Comparison of ENCODE assay signal across 19 cellular contexts in the genomic region with DNA sequence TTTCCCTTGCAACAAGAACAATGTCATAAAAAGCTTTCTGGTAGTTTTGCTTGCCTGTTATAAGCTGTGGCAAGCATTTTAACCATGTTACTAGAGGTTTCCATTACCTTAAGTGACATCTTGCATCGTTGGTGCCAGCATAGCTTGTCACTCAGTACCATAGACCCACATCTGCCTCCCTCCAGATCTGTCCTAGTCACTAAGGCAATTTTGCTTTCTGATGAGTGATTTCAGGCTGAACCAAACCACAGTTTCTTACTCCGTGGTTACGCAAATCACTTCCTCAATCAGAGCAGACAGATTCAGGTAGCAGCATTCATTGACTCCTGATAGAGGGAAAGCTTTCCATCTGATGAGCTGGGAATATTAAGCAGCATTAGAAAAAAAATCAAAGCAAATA.
A peak's percentile ranks its signal among the peaks of the same experiment; 100 is the strongest.
DNase-seq lines count a peak whose midpoint lies in the region; ATAC-seq and TF ChIP-seq lines count a peak whose summit lies in the region.
"Had no signal": no experiment of that assay in that cellular context is flagged by ENCODE, and none has a peak within 500 bp of the region (broad histone marks: within the 10 kb centered on the region; RNA-seq: fewer than 3 reads in every experiment).

No MANE protein-coding gene starts in this region.

- TF ChIP-seq CTCF in ovary (IDR thresholded peaks at IDR 0.05) (no peak), left ventricle myocardium inferior (IDR thresholded peaks at IDR 0.05; ENCODE audit: borderline replicate concordance) (no peak), H9 (conservative IDR thresholded peaks at IDR 0.05) (no peak)

- H2BK12ac ChIP-seq in H9 (ENCODE audit: insufficient read length, low read depth, low read length) = no peak overlapping the region

- no peak overlapping the region for H2BK15ac ChIP-seq in H9 (ENCODE audit: low read depth, low read length)

- 75 to 83% (median 76%) methylated on average over 3 of the region's 3 CpGs for WGBS in ovary, 3 donors
- WGBS in H9 (ENCODE audit: extremely low coverage, insufficient read length, low lambda C conversion rate) = no CpG with 5 or more reads among the region's 3 CpGs

- no peak overlapping the region for H2BK20ac ChIP-seq in H9 (ENCODE audit: low read depth, low read length, poor library complexity, severe bottlenecking)

- H2BK120ac ChIP-seq in H9 (ENCODE audit: low read depth, low read length, poor library complexity, severe bottlenecking) = no peak overlapping the region

- H4K5ac ChIP-seq in H9 (ENCODE audit: insufficient read length, low read depth, low read length) = no peak overlapping the region

- no peak overlapping the region for H3T11ph ChIP-seq in H9 (ENCODE audit: low read length)

- no peak overlapping the region for H2AFZ ChIP-seq in H9 (ENCODE audit: low read length)

- no peaks in the 10 kb centered on the region for H3K27me3 ChIP-seq in ovary
- no peaks in the 10 kb centered on the region for H3K27me3 ChIP-seq in left ventricle myocardium inferior (ENCODE audit: low read depth)
- no peaks in the 10 kb centered on the region for H3K27me3 ChIP-seq in H9 (ENCODE audit: insufficient read depth, low read length)
- H3K27me3 ChIP-seq: dorsolateral prefrontal cortex, esophagus squamous epithelium, left lung, neutrophil, right atrium auricular region had no signal

- H3K9ac ChIP-seq in H9 (ENCODE audit: extremely low read depth, insufficient read length, low read length) = no peak overlapping the region

- no peak overlapping the region for H3K56ac ChIP-seq in H9 (ENCODE audit: insufficient read length, low read depth, low read length)

- H3K9me3 Mint-ChIP-seq in H9 = peaks cover 8 to 10% of the 10 kb centered on the region in 2 experiments; a peak in 4 of 5 replicates

- H3K9me3 ChIP-seq in ovary (no peaks in the 10 kb centered on the region), left ventricle myocardium inferior (replicated peaks) (peaks cover 11% of the 10 kb centered on the region), H9 (ENCODE audit: control insufficient read depth, low read depth, low read length) (no peaks in the 10 kb centered on the region)
- H3K9me3 ChIP-seq: esophagus squamous epithelium, neutrophil, right atrium auricular region had no signal

- no peaks in the 10 kb centered on the region; a peak in 1 of 7 replicates for H3K36me3 Mint-ChIP-seq in H9 (ENCODE audit: insufficient read depth in 1 of 3, low read depth in 3 of 3)

- H3K79me1 ChIP-seq in H9 (ENCODE audit: insufficient read depth, low read depth, low read length, poor library complexity, severe bottlenecking) = no peaks in the 10 kb centered on the region

- no peak for TF ChIP-seq EP300 in ovary (IDR thresholded peaks at IDR 0.05)

- H3K27ac ChIP-seq in ovary = no peak overlapping the region
- no peak overlapping the region for H3K27ac ChIP-seq in left ventricle myocardium inferior (replicated peaks)
- no peak overlapping the region for H3K27ac ChIP-seq in H9 (ENCODE audit: insufficient read length, low read depth, low read length)
- H3K27ac ChIP-seq: C4-2B, dorsolateral prefrontal cortex, esophagus squamous epithelium, left lung, neutrophil, right atrium auricular region had no signal

- H3K4me2 ChIP-seq in H9 (ENCODE audit: insufficient read depth, insufficient read length, low read length) = no peak overlapping the region

- no peaks in the 10 kb centered on the region for H3K79me2 ChIP-seq in H9 (ENCODE audit: insufficient read depth, low read length)

- H4K20me1 ChIP-seq in H9 (ENCODE audit: control insufficient read depth, insufficient read depth, insufficient read length) = no peaks in the 10 kb centered on the region

- no peak overlapping the region for H3K23ac ChIP-seq in H9 (ENCODE audit: insufficient read length, low read depth, low read length)

- DNase-seq in ovary = no peak
- DNase-seq in left ventricle myocardium inferior = no peak
- DNase-seq in H9 = no peak
- DNase-seq in SHP77 (lab: John Stamatoyannopoulos, UW) = no peak
- DNase-seq: activated CD4-positive, alpha-beta T cell treated with anti-CD3 and anti-CD28 coated beads, Interleukin-2, amount 10 ng/mL, durations not matched to agents 24 days and 14 days; activated effector memory CD4-positive, alpha-beta T cell treated with Interleukin-2 at 50 U/mL for 16 hours; dorsolateral prefrontal cortex; esophagus squamous epithelium; GF-D8; left lung; MV-4-11; NCI-H187 had no signal

- H3K4me3 ChIP-seq in ovary (no peak overlapping the region), left ventricle myocardium inferior (no peak overlapping the region)
- H3K4me3 ChIP-seq: dorsolateral prefrontal cortex, esophagus squamous epithelium, left lung, right atrium auricular region had no signal

- no peak overlapping the region for H3K14ac ChIP-seq in H9 (ENCODE audit: insufficient read depth, low read length)

- H3K4me3 Mint-ChIP-seq in H9 = no peak overlapping the region
- H3K4me3 Mint-ChIP-seq: activated CD4-positive, alpha-beta T cell treated with anti-CD3 and anti-CD28 coated beads, Interleukin-2, amount 10 ng/mL, durations not matched to agents 24 days and 14 days had no signal

- no peak overlapping the region for H2AK5ac ChIP-seq in H9 (ENCODE audit: insufficient read length, low read length)

- no peaks in the 10 kb centered on the region for H3K23me2 ChIP-seq in H9 (ENCODE audit: insufficient read length, low read depth, low read length, poor library complexity, severe bottlenecking)

- no peak overlapping the region for H4K91ac ChIP-seq in H9 (ENCODE audit: insufficient read length, low read depth, low read length)

- H3K4me1 Mint-ChIP-seq in H9 = no peaks in the 10 kb centered on the region
- H3K4me1 Mint-ChIP-seq: activated CD4-positive, alpha-beta T cell treated with anti-CD3 and anti-CD28 coated beads, Interleukin-2, amount 10 ng/mL, durations not matched to agents 24 days and 14 days had no signal

- intact Hi-C loops in ovary (cut with DNase I) = loop anchor here in 1 of 4 donors (10.0 kb wide), 1 partner anchor 232 kb away; no protein-coding TSS in a partner anchor
- intact Hi-C loops in left ventricle myocardium inferior (cut with micrococcal nuclease) = no loop called here

- H3K36me3 ChIP-seq in ovary (no peaks in the 10 kb centered on the region), left ventricle myocardium inferior (no peaks in the 10 kb centered on the region)
- H3K36me3 ChIP-seq: esophagus squamous epithelium, left lung, neutrophil, right atrium auricular region had no signal

- H4K8ac ChIP-seq in H9 (replicated peaks; ENCODE audit: insufficient read length, low read depth, low read length) = no peak overlapping the region

- H3K4ac ChIP-seq in H9 (ENCODE audit: low read depth, low read length) = no peak overlapping the region

- TF ChIP-seq POLR2A in ovary (IDR thresholded peaks at IDR 0.05) = no peak

- H3K27ac Mint-ChIP-seq in H9 = no peak overlapping the region
- H3K27ac Mint-ChIP-seq: activated CD4-positive, alpha-beta T cell treated with anti-CD3 and anti-CD28 coated beads, Interleukin-2, amount 10 ng/mL, durations not matched to agents 24 days and 14 days had no signal

- no peaks in the 10 kb centered on the region for H3K27me3 Mint-ChIP-seq in H9 (ENCODE audit: low read depth)
- H3K27me3 Mint-ChIP-seq: activated CD4-positive, alpha-beta T cell treated with anti-CD3 and anti-CD28 coated beads, Interleukin-2, amount 10 ng/mL, durations not matched to agents 24 days and 14 days had no signal

- no peaks in the 10 kb centered on the region for H3K4me1 ChIP-seq in ovary (ENCODE audit: insufficient read depth)
- H3K4me1 ChIP-seq in left ventricle myocardium inferior = no peaks in the 10 kb centered on the region
- no peaks in the 10 kb centered on the region for H3K4me1 ChIP-seq in H9 (ENCODE audit: insufficient read depth, low read length)
- H3K4me1 ChIP-seq: esophagus squamous epithelium, left lung, right atrium auricular region had no signal

- no peak overlapping the region for H3K18ac ChIP-seq in H9 (ENCODE audit: insufficient read length, low read depth, low read length)

- ATAC-seq in GM18508 (IDR thresholded peaks at IDR 0.05; ENCODE audit: insufficient read depth, unreplicated experiment) = peak; percentile 97
- ATAC-seq in GM19395 (IDR thresholded peaks at IDR 0.05; ENCODE audit: unreplicated experiment) = peak; percentile 53
- ATAC-seq in HG02870 (IDR thresholded peaks at IDR 0.05; ENCODE audit: unreplicated experiment) = peak; percentile 65
- peak; percentile 100 for ATAC-seq in HG03457 (IDR thresholded peaks at IDR 0.05; ENCODE audit: unreplicated experiment)
- ATAC-seq: left lung had no signal

- no peak overlapping the region for H2BK5ac ChIP-seq in H9 (ENCODE audit: insufficient read length, low read length)
